26 cellular contexts compared by ENCODE assay signal in the genomic region with DNA sequence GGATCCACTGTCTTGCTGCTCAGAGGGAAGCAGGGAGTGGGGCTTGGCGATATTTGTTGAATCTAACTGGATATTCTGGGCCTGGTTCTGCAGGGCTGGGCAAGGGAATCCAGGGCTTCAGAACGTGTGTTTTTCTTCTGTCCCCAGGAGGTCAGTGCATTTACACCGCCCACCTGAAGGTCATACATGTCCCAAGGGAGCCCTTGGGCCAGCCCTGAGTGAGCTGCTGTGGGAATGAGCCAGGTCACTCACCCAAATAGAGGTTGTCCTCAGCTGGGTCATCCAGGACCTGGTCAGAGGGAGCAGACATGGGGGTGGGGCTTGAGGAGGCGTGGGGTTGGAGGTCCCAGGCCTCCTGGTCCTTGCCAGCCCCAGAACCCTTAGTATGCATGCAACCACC. TPM values are rescaled to one million over a fixed set of nuclear protein-coding genes. Genes with fewer than 3 reads are reported as not detected.
"Had no signal": no experiment of that assay in that cellular context is flagged by ENCODE, and none has a peak within 500 bp of the region (broad histone marks: within the 10 kb centered on the region; RNA-seq: fewer than 3 reads in every experiment).

No MANE protein-coding gene starts in this region.

- H3K9ac ChIP-seq: SK-N-SH had no signal

- H3K9me3 ChIP-seq: SK-N-SH had no signal

- DNase-seq: IMR-90, Karpas-422, KG1, MM.1S, MV-4-11, NCI-H1048, NCI-H1105, NCI-H1417, NCI-H146, NCI-H1694 treated with DMSO at 0.1 percent for 48 hours, NCI-H1930, NCI-H2081 treated with DMSO at 0.1 percent for 48 hours, NCI-H2171, NCI-H226, NCI-H446, NCI-H510A, NCI-H524 treated with DMSO at 0.1 percent for 48 hours, NCI-H69, NCI-H774, RPMI8226, SHP77, SK-N-SH, SW 1271 had no signal

- H3K4me2 ChIP-seq: SK-N-SH had no signal

- FAIRE-seq: RCC 7860 had no signal

RNA-seq across cellular contexts. Expression of gene P2RX1, which starts 34.0 kb away (rescaled TPM):
- total RNA-seq: IMR-90, M059J, SK-MEL-5 had no signal
- polyA plus RNA-seq: IMR-90, SK-N-SH had no signal
